10 cellular contexts compared by ENCODE assay signal in genomic region chr16:81633680-81634379, GRCh38.
DNase-seq lines count a peak whose midpoint lies in the region; ATAC-seq, FAIRE-seq and TF ChIP-seq lines count a peak whose summit lies in the region.
"Had no signal": no experiment of that assay in that cellular context is flagged by ENCODE, and none has a peak within 500 bp of the region (broad histone marks: within the 10 kb centered on the region; RNA-seq: fewer than 3 reads in every experiment).

No MANE protein-coding gene starts in this region.

- peak overlapping the region; percentile 39 for H3K27ac ChIP-seq in CD8-positive, alpha-beta T cell (ENCODE audit: low read depth, low read length)
- no peak overlapping the region for H3K27ac ChIP-seq in pancreas

- peak overlapping the region; percentile 45 for H3K9ac ChIP-seq in NT2/D1 (ENCODE audit: insufficient read length, low read depth)

- CTCF ChIA-PET in CD8-positive, alpha-beta T cell (lab: Charles Lee) = interaction anchor here (0.7 to 1.3 kb wide), 4 partner anchors 11 to 230 kb away, joined by 3 read pairs; no protein-coding TSS in a partner anchor

- H3K27me3 ChIP-seq in CD8-positive, alpha-beta T cell (ENCODE audit: insufficient read depth, low read length) = no peaks in the 10 kb centered on the region
- no peaks in the 10 kb centered on the region for H3K27me3 ChIP-seq in NT2/D1 (ENCODE audit: insufficient read depth, insufficient read length)
- no peaks in the 10 kb centered on the region for H3K27me3 ChIP-seq in pancreas
- no peaks in the 10 kb centered on the region for H3K27me3 ChIP-seq in MG63

- H3K9me3 ChIP-seq in CD8-positive, alpha-beta T cell (ENCODE audit: low read length) = no peaks in the 10 kb centered on the region
- H3K9me3 ChIP-seq in NT2/D1 (ENCODE audit: insufficient read depth, low read length) (no peaks in the 10 kb centered on the region), pancreas (no peaks in the 10 kb centered on the region), MG63 (no peaks in the 10 kb centered on the region)

- ATAC-seq in CD8-positive, alpha-beta T cell = no peak
- no peak for ATAC-seq in pancreas
- no peak for ATAC-seq in HG03095 (IDR thresholded peaks at IDR 0.05; ENCODE audit: unreplicated experiment)
- no peak for ATAC-seq in Right ventricle myocardium inferior

- no peak overlapping the region for H3K4me3 ChIP-seq in CD8-positive, alpha-beta T cell (ENCODE audit: low read depth, low read length)
- H3K4me3 ChIP-seq in NT2/D1 (ENCODE audit: insufficient read length, low read depth) = no peak overlapping the region
- no peak overlapping the region for H3K4me3 ChIP-seq in pancreas
- no peak overlapping the region for H3K4me3 ChIP-seq in MG63

- no peaks in the 10 kb centered on the region for H3K9me3 Mint-ChIP-seq in CD8-positive, alpha-beta T cell
- H3K9me3 Mint-ChIP-seq in dendritic cell treated with granulocyte-macrophage colony-stimulating factor and Interleukin-4, amounts not matched to agents 40 ng/mL and 50 ng/mL, for 4 days = no peaks in the 10 kb centered on the region
- H3K9me3 Mint-ChIP-seq in nephron = no peaks in the 10 kb centered on the region

- peak overlapping the region; percentile 96 for H3K27ac Mint-ChIP-seq in CD8-positive, alpha-beta T cell
- peak overlapping the region; percentile 73 for H3K27ac Mint-ChIP-seq in dendritic cell treated with granulocyte-macrophage colony-stimulating factor and Interleukin-4, amounts not matched to agents 40 ng/mL and 50 ng/mL, for 4 days
- H3K27ac Mint-ChIP-seq in nephron = peak overlapping the region; percentile 88 to 93 (median 89)

- no peak for FAIRE-seq in pancreas (lab: Jason Lieb, UNC)
- FAIRE-seq: H1 had no signal

- no peaks in the 10 kb centered on the region for H3K36me3 ChIP-seq in CD8-positive, alpha-beta T cell (ENCODE audit: insufficient read depth, low read length)
- peaks cover 4% of the 10 kb centered on the region for H3K36me3 ChIP-seq in NT2/D1 (ENCODE audit: insufficient read depth, insufficient read length, low read length)
- no peaks in the 10 kb centered on the region for H3K36me3 ChIP-seq in pancreas
- H3K36me3 ChIP-seq in MG63 = no peaks in the 10 kb centered on the region; the same call in 1 of the 2 replicates

- DNase-seq in CD8-positive, alpha-beta T cell = no peak
- DNase-seq in NT2/D1 (ENCODE audit: low read depth, low spot score) (no peak), pancreas (no peak), Right ventricle myocardium inferior (ENCODE audit: missing footprints) (no peak), MG63 (no peak)
- DNase-seq: Right ventricle myocardium superior had no signal

- no peak for TF ChIP-seq CTCF in CD8-positive, alpha-beta T cell (IDR thresholded peaks at IDR 0.05)
- TF ChIP-seq CTCF in nephron (IDR thresholded peaks at IDR 0.05; ENCODE audit: unreplicated experiment in 3 of 3) = no peak
- TF ChIP-seq CTCF in pancreas (IDR thresholded peaks at IDR 0.05) = no peak

- WGBS in pancreas, 2 donors = 75 to 77% methylated on average over 8 of the region's 8 CpGs

- POLR2A ChIA-PET in CD8-positive, alpha-beta T cell (lab: Charles Lee) = no interaction called here

- intact Hi-C loops in CD8-positive, alpha-beta T cell (cut with DNase I, micrococcal nuclease) = loop anchor here (2.0 to 10.0 kb wide), 5 partner anchors 85 to 629 kb away; partner anchors contain the start of genes CENPN (in 2 of the 2), CMC2 (in 2 of the 2) and CMIP (in 1 of the 2)
- intact Hi-C loops in dendritic cell treated with granulocyte-macrophage colony-stimulating factor and Interleukin-4, amounts not matched to agents 40 ng/mL and 50 ng/mL, for 4 days (cut with micrococcal nuclease) = no loop called here
- intact Hi-C loops in pancreas (cut with DNase I) = no loop called here
- intact Hi-C loops in Right ventricle myocardium inferior (cut with DNase I) = no loop called here

- H3K4me1 Mint-ChIP-seq in CD8-positive, alpha-beta T cell (ENCODE audit: low read depth) = peaks cover 57% of the 10 kb centered on the region
- peaks cover 97% of the 10 kb centered on the region for H3K4me1 Mint-ChIP-seq in dendritic cell treated with granulocyte-macrophage colony-stimulating factor and Interleukin-4, amounts not matched to agents 40 ng/mL and 50 ng/mL, for 4 days (ENCODE audit: low read depth)
- H3K4me1 Mint-ChIP-seq in nephron = peaks cover 79% of the 10 kb centered on the region

- no peaks in the 10 kb centered on the region for H3K27me3 Mint-ChIP-seq in CD8-positive, alpha-beta T cell (ENCODE audit: low read depth)
- H3K27me3 Mint-ChIP-seq in dendritic cell treated with granulocyte-macrophage colony-stimulating factor and Interleukin-4, amounts not matched to agents 40 ng/mL and 50 ng/mL, for 4 days = no peaks in the 10 kb centered on the region
- H3K27me3 Mint-ChIP-seq in nephron (ENCODE audit: low read depth) = no peaks in the 10 kb centered on the region

- peaks cover 5% of the 10 kb centered on the region for H3K36me3 Mint-ChIP-seq in CD8-positive, alpha-beta T cell
- peaks cover 59% of the 10 kb centered on the region for H3K36me3 Mint-ChIP-seq in dendritic cell treated with granulocyte-macrophage colony-stimulating factor and Interleukin-4, amounts not matched to agents 40 ng/mL and 50 ng/mL, for 4 days (ENCODE audit: low read depth)
- H3K36me3 Mint-ChIP-seq in nephron (ENCODE audit: low read depth) = no peaks in the 10 kb centered on the region

- H3K4me1 ChIP-seq in CD8-positive, alpha-beta T cell (ENCODE audit: insufficient read depth, low read length) = peaks cover 27% of the 10 kb centered on the region
- H3K4me1 ChIP-seq in NT2/D1 (ENCODE audit: insufficient read depth, insufficient read length) (peaks cover 36% of the 10 kb centered on the region), pancreas (peaks cover 5 to 20% (median 6%) of the 10 kb centered on the region in 3 donors)

- H3K4me3 Mint-ChIP-seq in CD8-positive, alpha-beta T cell = no peak overlapping the region
- H3K4me3 Mint-ChIP-seq in dendritic cell treated with granulocyte-macrophage colony-stimulating factor and Interleukin-4, amounts not matched to agents 40 ng/mL and 50 ng/mL, for 4 days = no peak overlapping the region
- H3K4me3 Mint-ChIP-seq in nephron = no peak overlapping the region

Comparison
In these comparisons a context has a peak if more than half of its experiments do, and no peak if none do; other contexts are left out.
1. intact Hi-C loops: an anchor here in CD8-positive, alpha-beta T cell (2.0 to 10.0 kb wide); none called in dendritic cell treated with granulocyte-macrophage colony-stimulating factor and Interleukin-4, amounts not matched to agents 40 ng/mL and 50 ng/mL, for 4 days, pancreas and Right ventricle myocardium inferior.